In genomic region chr13:107434347-107434746, GRCh38 we compare ENCODE assay signal across 35 cellular contexts.
"Had no signal": no experiment of that assay in that cellular context is flagged by ENCODE, and none has a peak within 500 bp of the region (broad histone marks: within the 10 kb centered on the region; RNA-seq: fewer than 3 reads in every experiment).

No MANE protein-coding gene starts in this region.

- H3K9me3 ChIP-seq: MG63 had no signal

- H3K36me3 ChIP-seq: MG63 had no signal

- H3K4me3 ChIP-seq: MG63 had no signal

- H3K27me3 ChIP-seq: MG63 had no signal

- DNase-seq: Karpas-422, Kasumi-1, MG63, MM.1S, MV-4-11, NCI-H1048, NCI-H1092 treated with DMSO at 0.1 percent for 48 hours, NCI-H1105, NCI-H1105 treated with DMSO at 0.1 percent for 48 hours, NCI-H1417 treated with DMSO at 0.1 percent for 48 hours, NCI-H1436, NCI-H1436 treated with DMSO at 0.1 percent for 48 hours, NCI-H146, NCI-H1694, NCI-H1694 treated with DMSO at 0.1 percent for 48 hours, NCI-H187, NCI-H187 treated with DMSO at 0.1 percent for 48 hours, NCI-H1930, NCI-H2029, NCI-H2029 treated with DMSO at 0.1 percent for 48 hours, NCI-H2081, NCI-H2081 treated with DMSO at 0.1 percent for 48 hours, NCI-H2107, NCI-H2171, NCI-H2171 treated with DMSO at 0.1 percent for 48 hours, NCI-H2227 treated with DMSO at 0.1 percent for 48 hours, NCI-H226, NCI-H345, NCI-H446, NCI-H446 treated with DMSO at 0.1 percent for 48 hours, NCI-H510A, NCI-H510A treated with DMSO at 0.1 percent for 48 hours, NCI-H524, NCI-H524 treated with DMSO at 0.1 percent for 48 hours had no signal

- H3K27ac ChIP-seq: KMS-11 had no signal

- H3K4me2 ChIP-seq: KMS-11 had no signal

- H3K9ac ChIP-seq: KMS-11 had no signal
